9 cellular contexts compared by ENCODE assay signal in the genomic region with DNA sequence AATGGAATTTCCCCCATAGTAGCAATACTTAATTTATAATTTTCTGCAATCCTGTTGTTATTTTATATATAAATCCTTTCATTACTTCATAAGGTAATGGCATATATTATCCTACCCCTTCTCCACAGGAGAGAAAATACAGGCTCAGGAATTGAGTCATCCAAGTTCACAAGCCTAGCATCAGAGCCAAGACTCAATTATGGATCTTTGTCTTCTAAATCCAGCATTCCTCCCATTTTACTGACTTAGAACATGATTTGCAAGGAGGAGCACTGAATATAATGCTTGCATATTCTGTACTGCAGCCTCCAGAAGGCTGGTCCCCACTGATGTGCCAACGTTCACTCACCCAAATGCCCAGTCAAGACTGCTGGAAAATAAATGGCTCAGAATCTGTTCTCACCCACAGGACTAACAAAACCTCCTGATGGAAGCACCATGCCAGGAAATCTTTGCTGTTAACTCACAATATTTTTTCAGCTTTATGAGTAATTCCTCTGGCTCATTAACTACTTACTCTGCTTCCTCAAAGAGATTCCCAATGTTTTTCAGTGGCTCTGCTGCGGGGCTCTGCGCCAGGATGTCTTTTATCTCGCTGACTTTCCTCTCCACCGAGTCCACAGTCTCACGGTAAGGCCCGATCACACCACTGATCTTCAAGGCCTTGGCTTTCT. TPM values are rescaled to one million over a fixed set of nuclear protein-coding genes. Genes with fewer than 3 reads are reported as not detected.
DNase-seq lines count a peak whose midpoint lies in the region; ATAC-seq and TF ChIP-seq lines count a peak whose summit lies in the region.
"Had no signal": no experiment of that assay in that cellular context is flagged by ENCODE, and none has a peak within 500 bp of the region (broad histone marks: within the 10 kb centered on the region; RNA-seq: fewer than 3 reads in every experiment).

No MANE protein-coding gene starts in this region.

- DNase-seq in GOT3 (lab: John Stamatoyannopoulos, UW) (peak; percentile 13), chondrocyte (ENCODE audit: low spot score) (no peak), kidney glomerular epithelial cell (lab: John Stamatoyannopoulos, UW) (peak; percentile 92), stomach (no peak), NCI-H146 (lab: John Stamatoyannopoulos, UW) (no peak)
- no peak for DNase-seq in stimulated activated CD4-positive, alpha-beta T cell treated with anti-CD3 and anti-CD28 coated beads, Interleukin-2, amount 100 ng/mL, for 24 hours

- peaks cover 0 to 58% (median 28%) of the 10 kb centered on the region in 4 donors for H3K4me1 ChIP-seq in stomach

- peak overlapping the region; percentile 88 for H3K27ac Mint-ChIP-seq in chondrocyte (ENCODE audit: unreplicated experiment)
- H3K27ac Mint-ChIP-seq: IgD-negative memory B cell had no signal

- H3K36me3 ChIP-seq in stomach, result peaks cover 5 to 71% (median 62%) of the 10 kb centered on the region in 4 donors

- no peaks in the 10 kb centered on the region for H3K27me3 Mint-ChIP-seq in chondrocyte (ENCODE audit: low read depth)
- H3K27me3 Mint-ChIP-seq: IgD-negative memory B cell had no signal

- TF ChIP-seq CTCF in chondrocyte (IDR thresholded peaks at IDR 0.05) (peak; percentile 31), stomach (IDR thresholded peaks at IDR 0.05) (no peak)

- TF ChIP-seq EP300 in stomach (IDR thresholded peaks at IDR 0.05), result no peak

- H3K4me3 Mint-ChIP-seq in chondrocyte (ENCODE audit: unreplicated experiment), result no peak overlapping the region
- H3K4me3 Mint-ChIP-seq: IgD-negative memory B cell had no signal

- no peaks in the 10 kb centered on the region for H3K27me3 ChIP-seq in stomach

- H3K4me1 Mint-ChIP-seq in chondrocyte (ENCODE audit: low read depth), result peaks cover 79% of the 10 kb centered on the region
- H3K4me1 Mint-ChIP-seq: IgD-negative memory B cell had no signal

- no peaks in the 10 kb centered on the region for H3K9me3 ChIP-seq in stomach

- ATAC-seq in HG03571 (IDR thresholded peaks at IDR 0.05; ENCODE audit: unreplicated experiment) (no peak), HG02970 (IDR thresholded peaks at IDR 0.05; ENCODE audit: low FRiP score, unreplicated experiment) (no peak)

- WGBS in stomach, 5 donors, result 51 to 81% (median 72%) methylated on average over 7 of the region's 7 CpGs

- H3K36me3 Mint-ChIP-seq in chondrocyte (ENCODE audit: low read depth), result peaks cover 39% of the 10 kb centered on the region

- intact Hi-C loops in stomach (cut with DNase I; ENCODE audit: low total_unique reads), result no loop called here

- TF ChIP-seq POLR2A in stomach (IDR thresholded peaks at IDR 0.05), result no peak

- H3K9me3 Mint-ChIP-seq in chondrocyte (ENCODE audit: low read depth), result no peaks in the 10 kb centered on the region
- H3K9me3 Mint-ChIP-seq: IgD-negative memory B cell had no signal

- peak overlapping the region; percentile 62 to 82 (median 75) for H3K27ac ChIP-seq in stomach

- no peak overlapping the region for H3K4me3 ChIP-seq in stomach

RNA-seq across cellular contexts. Expression of a gene that starts 48.6 kb away (rescaled TPM):
- total RNA-seq in chondrocyte (60.3 to 69.6 TPM (median 62.7 TPM) in 3 replicates), stomach (100 to 1,000 TPM in 4 of 5 donors, 10 to 100 TPM in 1; 35.6 to 173 (median 133) TPM)
- polyA plus RNA-seq in stomach, result 10 to 100 TPM; 24.6 to 74.2 (median 43.6) TPM

Comparison
In these comparisons a context has a peak if more than half of its experiments do, and no peak if none do; other contexts are left out.
1. DNase-seq: peak in GOT3 (single experiment) and kidney glomerular epithelial cell (single experiment); none in chondrocyte (single experiment), stomach (single experiment), NCI-H146 (single experiment) and stimulated activated CD4-positive, alpha-beta T cell treated with anti-CD3 and anti-CD28 coated beads, Interleukin-2, amount 100 ng/mL, for 24 hours (0 of 2).